In the genomic region with DNA sequence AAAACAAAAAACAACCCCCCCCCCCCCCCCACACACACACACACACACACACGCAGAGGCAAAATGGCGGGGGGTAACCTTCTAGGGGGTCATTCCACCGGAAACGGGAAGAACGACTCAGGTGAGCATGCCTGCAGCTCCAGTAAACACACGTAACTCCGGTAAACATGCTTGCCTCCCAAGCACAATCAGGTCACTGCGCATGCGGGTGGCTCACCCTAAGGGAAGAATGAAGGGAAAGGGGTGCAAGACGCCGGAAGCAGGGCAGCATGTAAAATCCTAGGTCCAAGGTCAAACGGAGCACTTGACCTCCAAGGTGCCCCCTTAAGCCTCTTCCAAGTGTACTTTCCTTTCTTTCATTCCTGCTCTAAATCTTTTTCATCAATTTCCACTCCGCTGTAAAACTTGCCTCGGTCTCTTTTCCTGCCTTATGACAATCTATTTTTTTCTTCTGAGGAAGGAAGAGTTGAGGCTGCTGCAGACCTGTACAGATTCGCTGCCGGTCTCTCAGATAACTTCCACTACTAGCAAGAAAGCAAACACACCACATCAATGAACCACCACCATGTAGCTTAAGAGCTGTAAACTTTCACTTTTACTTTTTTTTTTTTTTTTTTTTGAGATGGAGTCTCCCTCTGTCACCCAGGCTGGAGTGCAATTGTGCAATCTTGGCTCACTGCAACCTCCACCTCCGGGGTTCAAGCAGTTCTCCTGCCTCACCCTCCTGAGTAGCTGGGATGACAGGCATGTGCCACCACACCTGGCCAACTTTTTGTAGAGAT, we compare ENCODE assay signal across 1 cellular context.
TF ChIP-seq lines count a peak whose summit lies in the region.

No MANE protein-coding gene starts in this region.

TF ChIP-seq in GM12878, 131 proteins besides CTCF, POLR2A, EP300 and RAD21 (continues in another document):
- TF ChIP-seq ETV6 (conservative IDR thresholded peaks at IDR 0.05 in 1 of 2, IDR thresholded peaks at IDR 0.05 in 1 of 2; ENCODE audit: borderline replicate concordance in 1 of 2, low read depth in 1 of 2) (peak in 1 of 2 experiments; percentile 23; a peak in 1 of 4 replicates), ZNF384 (IDR thresholded peaks at IDR 0.05; ENCODE audit: borderline replicate concordance, low read depth, low read length) (peak; percentile 42; the same call in 1 of the 2 replicates), MEF2A (IDR thresholded peaks at IDR 0.05; ENCODE audit: insufficient read depth, low read depth, low read length) (no peak), CHD2 (IDR thresholded peaks at IDR 0.05; ENCODE audit: borderline replicate concordance, low read depth, low read length) (no peak), IRF5 (IDR thresholded peaks at IDR 0.05; ENCODE audit: borderline replicate concordance) (no peak), JUND (IDR thresholded peaks at IDR 0.05; ENCODE audit: low read depth, low read length) (no peak), ZNF687 (IDR thresholded peaks at IDR 0.05) (no peak), YY1 (IDR thresholded peaks at IDR 0.05; ENCODE audit: low read depth, low read length) (peak; percentile 55; the same call in 1 of the 2 replicates), GABPA (IDR thresholded peaks at IDR 0.05; ENCODE audit: low read depth) (0 out of 2 replicates have a peak, but pooled peaks have one; percentile 16), ZBTB33 (IDR thresholded peaks at IDR 0.05) (no peak), BACH1 (IDR thresholded peaks at IDR 0.05; ENCODE audit: borderline replicate concordance) (no peak), ESRRA (IDR thresholded peaks at IDR 0.05; ENCODE audit: low read length) (no peak), NRF1 (conservative IDR thresholded peaks at IDR 0.05; ENCODE audit: low read depth, low read length) (no peak), SUZ12 (IDR thresholded peaks at IDR 0.05; ENCODE audit: unreplicated experiment) (no peak), SREBF1 (IDR thresholded peaks at IDR 0.05; ENCODE audit: low read length) (no peak), POLR2AphosphoS5 (IDR thresholded peaks at IDR 0.05; ENCODE audit: low read length) (no peak), SIN3A (IDR thresholded peaks at IDR 0.05; ENCODE audit: low read depth, low read length) (no peak), RUNX3 (IDR thresholded peaks at IDR 0.05; ENCODE audit: low read length) (peak; percentile 58), RFX5 (IDR thresholded peaks at IDR 0.05; ENCODE audit: low read depth, low read length) (no peak), RCOR1 (conservative IDR thresholded peaks at IDR 0.05; ENCODE audit: low read depth, low read length) (no peak), BCLAF1 (IDR thresholded peaks at IDR 0.05) (no peak), TAF1 (IDR thresholded peaks at IDR 0.05; ENCODE audit: borderline replicate concordance, low read depth, low read length) (no peak), HDGF (IDR thresholded peaks at IDR 0.05) (no peak), MAX (IDR thresholded peaks at IDR 0.05; ENCODE audit: low read depth, low read length) (no peak), ZNF622 (IDR thresholded peaks at IDR 0.05) (no peak), ZNF592 (IDR thresholded peaks at IDR 0.05) (no peak), TCF7 (IDR thresholded peaks at IDR 0.05; ENCODE audit: borderline replicate concordance) (peak; percentile 65), SREBF2 (IDR thresholded peaks at IDR 0.05; ENCODE audit: low read length) (no peak)
- TF ChIP-seq, protein P1, sequence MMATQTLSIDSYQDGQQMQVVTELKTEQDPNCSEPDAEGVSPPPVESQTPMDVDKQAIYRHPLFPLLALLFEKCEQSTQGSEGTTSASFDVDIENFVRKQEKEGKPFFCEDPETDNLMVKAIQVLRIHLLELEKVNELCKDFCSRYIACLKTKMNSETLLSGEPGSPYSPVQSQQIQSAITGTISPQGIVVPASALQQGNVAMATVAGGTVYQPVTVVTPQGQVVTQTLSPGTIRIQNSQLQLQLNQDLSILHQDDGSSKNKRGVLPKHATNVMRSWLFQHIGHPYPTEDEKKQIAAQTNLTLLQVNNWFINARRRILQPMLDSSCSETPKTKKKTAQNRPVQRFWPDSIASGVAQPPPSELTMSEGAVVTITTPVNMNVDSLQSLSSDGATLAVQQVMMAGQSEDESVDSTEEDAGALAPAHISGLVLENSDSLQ (IDR thresholded peaks at IDR 0.05), result no peak
- TF ChIP-seq, protein P2, sequence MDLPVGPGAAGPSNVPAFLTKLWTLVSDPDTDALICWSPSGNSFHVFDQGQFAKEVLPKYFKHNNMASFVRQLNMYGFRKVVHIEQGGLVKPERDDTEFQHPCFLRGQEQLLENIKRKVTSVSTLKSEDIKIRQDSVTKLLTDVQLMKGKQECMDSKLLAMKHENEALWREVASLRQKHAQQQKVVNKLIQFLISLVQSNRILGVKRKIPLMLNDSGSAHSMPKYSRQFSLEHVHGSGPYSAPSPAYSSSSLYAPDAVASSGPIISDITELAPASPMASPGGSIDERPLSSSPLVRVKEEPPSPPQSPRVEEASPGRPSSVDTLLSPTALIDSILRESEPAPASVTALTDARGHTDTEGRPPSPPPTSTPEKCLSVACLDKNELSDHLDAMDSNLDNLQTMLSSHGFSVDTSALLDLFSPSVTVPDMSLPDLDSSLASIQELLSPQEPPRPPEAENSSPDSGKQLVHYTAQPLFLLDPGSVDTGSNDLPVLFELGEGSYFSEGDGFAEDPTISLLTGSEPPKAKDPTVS (IDR thresholded peaks at IDR 0.05; ENCODE audit: low read depth, low read length), result no peak
- TF ChIP-seq, protein P3, sequence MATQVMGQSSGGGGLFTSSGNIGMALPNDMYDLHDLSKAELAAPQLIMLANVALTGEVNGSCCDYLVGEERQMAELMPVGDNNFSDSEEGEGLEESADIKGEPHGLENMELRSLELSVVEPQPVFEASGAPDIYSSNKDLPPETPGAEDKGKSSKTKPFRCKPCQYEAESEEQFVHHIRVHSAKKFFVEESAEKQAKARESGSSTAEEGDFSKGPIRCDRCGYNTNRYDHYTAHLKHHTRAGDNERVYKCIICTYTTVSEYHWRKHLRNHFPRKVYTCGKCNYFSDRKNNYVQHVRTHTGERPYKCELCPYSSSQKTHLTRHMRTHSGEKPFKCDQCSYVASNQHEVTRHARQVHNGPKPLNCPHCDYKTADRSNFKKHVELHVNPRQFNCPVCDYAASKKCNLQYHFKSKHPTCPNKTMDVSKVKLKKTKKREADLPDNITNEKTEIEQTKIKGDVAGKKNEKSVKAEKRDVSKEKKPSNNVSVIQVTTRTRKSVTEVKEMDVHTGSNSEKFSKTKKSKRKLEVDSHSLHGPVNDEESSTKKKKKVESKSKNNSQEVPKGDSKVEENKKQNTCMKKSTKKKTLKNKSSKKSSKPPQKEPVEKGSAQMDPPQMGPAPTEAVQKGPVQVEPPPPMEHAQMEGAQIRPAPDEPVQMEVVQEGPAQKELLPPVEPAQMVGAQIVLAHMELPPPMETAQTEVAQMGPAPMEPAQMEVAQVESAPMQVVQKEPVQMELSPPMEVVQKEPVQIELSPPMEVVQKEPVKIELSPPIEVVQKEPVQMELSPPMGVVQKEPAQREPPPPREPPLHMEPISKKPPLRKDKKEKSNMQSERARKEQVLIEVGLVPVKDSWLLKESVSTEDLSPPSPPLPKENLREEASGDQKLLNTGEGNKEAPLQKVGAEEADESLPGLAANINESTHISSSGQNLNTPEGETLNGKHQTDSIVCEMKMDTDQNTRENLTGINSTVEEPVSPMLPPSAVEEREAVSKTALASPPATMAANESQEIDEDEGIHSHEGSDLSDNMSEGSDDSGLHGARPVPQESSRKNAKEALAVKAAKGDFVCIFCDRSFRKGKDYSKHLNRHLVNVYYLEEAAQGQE (IDR thresholded peaks at IDR 0.05; ENCODE audit: low read depth, low read length), result no peak
